ENCODE assay signal across 8 cellular contexts in genomic region chr14:52551696-52552062, GRCh38. TPM values are rescaled to one million over a fixed set of nuclear protein-coding genes. Genes with fewer than 3 reads are reported as not detected.
DNase-seq lines count a peak whose midpoint lies in the region; ATAC-seq and TF ChIP-seq lines count a peak whose summit lies in the region.

No MANE protein-coding gene starts in this region.

- H3K4ac ChIP-seq in IMR-90 (ENCODE audit: low read depth, low read length) (no peak overlapping the region), mesenchymal stem cell (ENCODE audit: low read depth in 1 of 2, low read length in 2 of 2) (no peak overlapping the region)

- H3K27me3 ChIP-seq in IMR-90 (ENCODE audit: control insufficient read depth, insufficient read depth, low read length): no peaks in the 10 kb centered on the region
- no peaks in the 10 kb centered on the region for H3K27me3 ChIP-seq in duodenal mucosa (ENCODE audit: control insufficient read depth in 1 of 2, insufficient read depth in 2 of 2, low read length in 2 of 2)
- no peaks in the 10 kb centered on the region for H3K27me3 ChIP-seq in mesenchymal stem cell (ENCODE audit: control insufficient read depth in 1 of 2, insufficient read depth in 1 of 2, low read length in 2 of 2)

- dilution Hi-C loops in IMR-90 (cut with HindIII; ENCODE audit: low sequenced_read_pairs, unreplicated experiment): no loop called here

- ATAC-seq in IMR-90 (ENCODE audit: low read depth): no peak

- no peak overlapping the region for H2BK120ac ChIP-seq in IMR-90 (ENCODE audit: low read depth, low read length)
- no peak overlapping the region for H2BK120ac ChIP-seq in mesenchymal stem cell (ENCODE audit: low read depth, low read length)

- intact Hi-C loops in IMR-90 (cut with micrococcal nuclease): loop anchor here (5.0 kb wide), 1 partner anchor 234 kb away; no protein-coding TSS in a partner anchor

- H3K79me1 ChIP-seq in IMR-90 (ENCODE audit: low read depth in 1 of 2, low read length in 2 of 2) (peaks cover 0 to 13% of the 10 kb centered on the region in 2 experiments; a peak in 2 of 4 replicates), mesenchymal stem cell (replicated peaks; ENCODE audit: low read length, poor library complexity, severe bottlenecking) (peaks cover 13% of the 10 kb centered on the region)

- H2AFZ ChIP-seq in IMR-90 (replicated peaks; ENCODE audit: low read length, poor library complexity) (peak overlapping the region; percentile 95), mesenchymal stem cell (ENCODE audit: low read depth, low read length) (peak overlapping the region; percentile 93)

- H3K36me3 ChIP-seq in IMR-90 (ENCODE audit: control insufficient read depth, insufficient read depth, low read length) (no peaks in the 10 kb centered on the region), duodenal mucosa (ENCODE audit: control insufficient read depth in 1 of 2, insufficient read depth in 2 of 2, low read length in 2 of 2) (no peaks in the 10 kb centered on the region), mesenchymal stem cell (ENCODE audit: control insufficient read depth in 1 of 2, insufficient read depth in 2 of 2, low read depth in 1 of 2, low read length in 2 of 2) (no peaks in the 10 kb centered on the region), urinary bladder (ENCODE audit: insufficient read depth) (no peaks in the 10 kb centered on the region)

- H2AK5ac ChIP-seq in IMR-90 (ENCODE audit: low read depth, low read length): no peak overlapping the region
- H2AK5ac ChIP-seq in mesenchymal stem cell (ENCODE audit: low read length, severe bottlenecking): no peak overlapping the region

- no peaks in the 10 kb centered on the region; the same call in 1 of the 2 replicates for H3K9me1 ChIP-seq in IMR-90 (ENCODE audit: insufficient read depth, low read length)

- H3K4me2 ChIP-seq in IMR-90 (ENCODE audit: low read depth, low read length) (peak overlapping the region; percentile 78), mesenchymal stem cell (ENCODE audit: low read length, poor library complexity, severe bottlenecking) (peak overlapping the region; percentile 85)

- TF ChIP-seq CTCF in IMR-90 (conservative IDR thresholded peaks at IDR 0.05; ENCODE audit: low read depth, low read length) (peak; percentile 32), RWPE1 (conservative IDR thresholded peaks at IDR 0.05; ENCODE audit: low read depth) (peak; percentile 52)

- H3K9ac ChIP-seq in IMR-90 (ENCODE audit: low read depth, low read length) (peak overlapping the region; percentile 4; the same call in 1 of the 2 replicates), duodenal mucosa (ENCODE audit: low read depth in 1 of 2, low read length in 2 of 2) (peak overlapping the region; percentile 79 to 85), mesenchymal stem cell (ENCODE audit: low read length) (peak overlapping the region; percentile 87)

- POLR2A ChIA-PET in IMR-90 (lab: Charles Lee; ENCODE audit: unreplicated experiment) (interaction anchor here (0.5 kb wide), 1 partner anchor 560 kb away, joined by 5 read pairs; no protein-coding TSS in a partner anchor), RWPE1 (lab: Yijun Ruan, JAX; ENCODE audit: low non-redundant PET) (interaction anchor here (0.6 to 0.7 kb wide), 3 partner anchors 83 to 823 kb away, joined by 3 read pairs; no protein-coding TSS in a partner anchor)

- H2BK15ac ChIP-seq in IMR-90 (ENCODE audit: low read depth, low read length) (no peak overlapping the region), mesenchymal stem cell (ENCODE audit: low read depth, poor library complexity, severe bottlenecking) (no peak overlapping the region)

- no peak overlapping the region for H2BK5ac ChIP-seq in IMR-90 (ENCODE audit: low read depth, low read length, poor library complexity, severe bottlenecking)
- H2BK5ac ChIP-seq in mesenchymal stem cell (ENCODE audit: low read depth, low read length, poor library complexity, severe bottlenecking): no peak overlapping the region

- no peak for TF ChIP-seq POLR2A in IMR-90 (IDR thresholded peaks at IDR 0.05; ENCODE audit: low read depth, low read length)

- H3K56ac ChIP-seq in IMR-90 (ENCODE audit: extremely low read depth, insufficient read depth, low read length): no peak overlapping the region

- H3K9me3 ChIP-seq in IMR-90 (ENCODE audit: control insufficient read depth, insufficient read depth, low read length) (no peaks in the 10 kb centered on the region), duodenal mucosa (ENCODE audit: control insufficient read depth in 1 of 2, low read length in 2 of 2) (no peaks in the 10 kb centered on the region), mesenchymal stem cell (ENCODE audit: control insufficient read depth, low read length) (no peaks in the 10 kb centered on the region)

- H4K20me1 ChIP-seq in IMR-90 (ENCODE audit: insufficient read depth, low read length): no peaks in the 10 kb centered on the region

- H2AK9ac ChIP-seq in IMR-90 (replicated peaks; ENCODE audit: low read depth, low read length, poor library complexity): no peak overlapping the region

- DNase-seq in DMS153 (lab: John Stamatoyannopoulos, UW) (peak; percentile 6), IMR-90 (peak; percentile 39), RWPE1 (ENCODE audit: low spot score) (peak; percentile 20), mesenchymal stem cell (peak; percentile 55), UCSD-AML1 (lab: John Stamatoyannopoulos, UW; ENCODE audit: unreplicated experiment) (no peak)
- DNase-seq in activated CD4-positive, alpha-beta T cell treated with anti-CD3 and anti-CD28 coated beads for 1 hour: no peak

- H3K23ac ChIP-seq in IMR-90 (ENCODE audit: low read depth, low read length) (peak overlapping the region; percentile 24; the same call in 1 of the 2 replicates), mesenchymal stem cell (ENCODE audit: low read length in 2 of 2) (no peak overlapping the region)

- H3K27ac ChIP-seq in IMR-90 (ENCODE audit: insufficient read depth, low read length): no peak overlapping the region
- peak overlapping the region; percentile 86 for H3K27ac ChIP-seq in RWPE1
- H3K27ac ChIP-seq in duodenal mucosa (ENCODE audit: low read depth, low read length): peak overlapping the region; percentile 82
- no peak overlapping the region for H3K27ac ChIP-seq in mesenchymal stem cell (ENCODE audit: low read length, poor library complexity, severe bottlenecking)
- H3K27ac ChIP-seq in urinary bladder (ENCODE audit: low read depth): peak overlapping the region; percentile 40

- CTCF ChIA-PET in IMR-90 (lab: Yijun Ruan, JAX): interaction anchor here (0.8 to 1.6 kb wide), 3 partner anchors 13 to 27 kb away, joined by 3 read pairs; no protein-coding TSS in a partner anchor
- CTCF ChIA-PET in RWPE1 (lab: Yijun Ruan, JAX): interaction anchor here (0.6 to 0.8 kb wide), 2 partner anchors 16 to 414 kb away, joined by 3 to 5 read pairs; no protein-coding TSS in a partner anchor

- H2BK20ac ChIP-seq in IMR-90 (ENCODE audit: low read depth, low read length): no peak overlapping the region

- TF ChIP-seq RAD21 in IMR-90 (IDR thresholded peaks at IDR 0.05; ENCODE audit: low read length): no peak; the same call in 1 of the 2 replicates

- H3K14ac ChIP-seq in IMR-90 (replicated peaks; ENCODE audit: low read depth, low read length): no peak overlapping the region
- no peak overlapping the region for H3K14ac ChIP-seq in mesenchymal stem cell (ENCODE audit: low read length in 2 of 2)

- H3K4me3 ChIP-seq in IMR-90 (ENCODE audit: insufficient read depth, low read depth, low read length) (peak overlapping the region; percentile 58), duodenal mucosa (ENCODE audit: low read depth in 1 of 2, low read length in 2 of 2) (peak overlapping the region; percentile 75 to 89), mesenchymal stem cell (ENCODE audit: insufficient read depth in 1 of 2, low read depth in 1 of 2, low read length in 2 of 2) (peak overlapping the region; percentile 74 to 94), urinary bladder (ENCODE audit: low read depth, low read length) (peak overlapping the region; percentile 56)

- no TSS peak for BruUV-seq in IMR-90 (replicated peaks; lab: Mats Ljungman, UMichigan)

- 0 out of 4 replicates have a peak overlapping the region, but pooled peaks of 1 of the 2 experiments have one; percentile 23 for H4K8ac ChIP-seq in IMR-90 (ENCODE audit: low read depth in 2 of 2, low read length in 2 of 2)
- H4K8ac ChIP-seq in mesenchymal stem cell (ENCODE audit: low read length): no peak overlapping the region

- H3K18ac ChIP-seq in IMR-90 (ENCODE audit: low read depth, low read length) (no peak overlapping the region), mesenchymal stem cell (ENCODE audit: low read depth in 1 of 2, low read length in 2 of 2) (no peak overlapping the region)

- H4K91ac ChIP-seq in IMR-90 (ENCODE audit: insufficient read depth, low read depth, low read length) (no peak overlapping the region), mesenchymal stem cell (ENCODE audit: low read length) (no peak overlapping the region)

- no peak overlapping the region for H2BK12ac ChIP-seq in mesenchymal stem cell (ENCODE audit: low read length in 2 of 2)

- WGBS in IMR-90 (ENCODE audit: extremely low coverage in 2 of 2, insufficient read length in 1 of 2), 2 experiments: 6% methylated on average over 3 of the region's 8 CpGs; no CpG with 5 or more reads in 1 of the 2 experiments
- 8% methylated on average over 8 of the region's 8 CpGs for WGBS in mesenchymal stem cell
- WGBS in urinary bladder: 3% methylated on average over 8 of the region's 8 CpGs

- H3K4me1 ChIP-seq in IMR-90 (ENCODE audit: control insufficient read depth, insufficient read depth, low read length) (no peaks in the 10 kb centered on the region), duodenal mucosa (ENCODE audit: control insufficient read depth in 1 of 2, insufficient read depth in 2 of 2, low read length in 2 of 2) (peaks cover 21 to 23% of the 10 kb centered on the region in 2 donors), mesenchymal stem cell (ENCODE audit: control insufficient read depth, insufficient read depth, low read depth, low read length) (peaks cover 4% of the 10 kb centered on the region), urinary bladder (ENCODE audit: insufficient read depth) (peaks cover 2% of the 10 kb centered on the region)

- in situ Hi-C loops in IMR-90 (cut with MboI; ENCODE audit: low sequenced_read_pairs): no loop called here

- no peak overlapping the region for H4K5ac ChIP-seq in IMR-90 (ENCODE audit: low read depth, low read length)

RNA-seq across cellular contexts. Expression of gene TXNDC16, which starts 0.6 kb away (rescaled TPM):
- 1.4 and 1.9 TPM in 2 replicates for total RNA-seq in IMR-90 (2012; rRNA removed)
- polyA plus RNA-seq in IMR-90 (2012; rRNA removed): 1.1 and 1.4 TPM in 2 replicates
- 0.21 and 0.22 TPM in 2 replicates for polyA plus RNA-seq in IMR-90 (2012; cell fraction: cytosol; rRNA removed)
- 0.09 and 1.2 TPM in 2 replicates for polyA plus RNA-seq in IMR-90 (2012; cell fraction: nucleus; rRNA removed; ENCODE audit: low replicate concordance)
- 4.0 TPM for polyA plus RNA-seq in mesenchymal stem cell (2013, experiment 1 of 2)
- 4.1 TPM for polyA plus RNA-seq in mesenchymal stem cell (2013, experiment 2 of 2)
- total RNA-seq in urinary bladder: 19.2 TPM
- polyA plus RNA-seq in urinary bladder: 5.6 TPM

RNA-seq across cellular contexts. Expression of gene GPR137C, which starts 1.0 kb away (rescaled TPM):
- total RNA-seq in IMR-90 (2012; rRNA removed) (0.72 and 1.4 TPM in 2 replicates), urinary bladder (14.0 TPM)
- polyA plus RNA-seq in IMR-90 (2012; rRNA removed) (0.77 and 0.91 TPM in 2 replicates), urinary bladder (0.52 TPM)
- polyA plus RNA-seq in IMR-90 (2012; cell fraction: cytosol; rRNA removed): 0.04 and 0.11 TPM in 2 replicates
- 0.21 and 2.3 TPM in 2 replicates for polyA plus RNA-seq in IMR-90 (2012; cell fraction: nucleus; rRNA removed; ENCODE audit: low replicate concordance)
- polyA plus RNA-seq in mesenchymal stem cell (2013, experiment 1 of 2): 0.35 TPM
- polyA plus RNA-seq in mesenchymal stem cell (2013, experiment 2 of 2): 0.45 TPM

Comparison
In these comparisons a context has a peak if more than half of its experiments do, and no peak if none do; other contexts are left out.
1. DNase-seq: peak in DMS153 (single experiment), IMR-90 (single experiment), RWPE1 (single experiment) and mesenchymal stem cell (single experiment); none in UCSD-AML1 (single experiment) and activated CD4-positive, alpha-beta T cell treated with anti-CD3 and anti-CD28 coated beads for 1 hour (single experiment).
2. H3K27ac ChIP-seq: peak in RWPE1 (single experiment), duodenal mucosa (single experiment) and urinary bladder (single experiment); none in IMR-90 (single experiment) and mesenchymal stem cell (single experiment).
3. H3K9ac ChIP-seq: peak in every context shown above with its lines; median percentile 87 in mesenchymal stem cell; 82 in duodenal mucosa; 4 in IMR-90.
4. Peak in every context shown above with its lines, with median percentiles within 50 percentile points of each other: H3K4me3 ChIP-seq.